In genomic region chr22:33049125-33049729, GRCh38 we compare ENCODE assay signal across 8 cellular contexts. TPM values are rescaled to one million over a fixed set of nuclear protein-coding genes. Genes with fewer than 3 reads are reported as not detected.
DNase-seq lines count a peak whose midpoint lies in the region; ATAC-seq and TF ChIP-seq lines count a peak whose summit lies in the region.

No MANE protein-coding gene starts in this region.

- ATAC-seq in GM18519 (IDR thresholded peaks at IDR 0.05; ENCODE audit: low FRiP score, unreplicated experiment) (no peak), GM21576 (IDR thresholded peaks at IDR 0.05; ENCODE audit: unreplicated experiment) (no peak)

- H3K79me2 ChIP-seq in hepatocyte = no peaks in the 10 kb centered on the region

- no peaks in the 10 kb centered on the region for H3K4me1 ChIP-seq in hepatocyte (ENCODE audit: insufficient read depth)

- DNase-seq in ELF-1 (ENCODE audit: low read depth, low spot score) (peak; percentile 76), LoVo (ENCODE audit: low spot score) (peak; percentile 47), T-helper 1 cell (peak in 4 of 5 donors; percentile 24 to 45 (median 35)), astrocyte of the cerebellum (ENCODE audit: low read depth) (peak; percentile 45), hepatocyte (ENCODE audit: low spot score) (peak; percentile 88)
- peak; percentile 42 to 53 for DNase-seq in stimulated activated CD4-positive, alpha-beta T cell treated with anti-CD3 and anti-CD28 coated beads, Interleukin-12 subunit alpha, Interleukin-12 subunit beta, amount 100 ng/mL, for 24 hours (ENCODE audit: low read depth in 2 of 2)

- no peaks in the 10 kb centered on the region for H3K9me3 ChIP-seq in hepatocyte (ENCODE audit: low read depth)

- no peaks in the 10 kb centered on the region for H3K36me3 ChIP-seq in hepatocyte (replicated peaks; ENCODE audit: insufficient read depth, low read depth)

- H2AFZ ChIP-seq in hepatocyte = no peak overlapping the region

- no peaks in the 10 kb centered on the region for H3K9me2 ChIP-seq in hepatocyte (replicated peaks; ENCODE audit: insufficient read depth)

- no peak overlapping the region for H3K4me2 ChIP-seq in hepatocyte

- peaks cover 35% of the 10 kb centered on the region for H3K27me3 ChIP-seq in hepatocyte

- in situ Hi-C loops in astrocyte of the cerebellum (cut with HindIII; ENCODE audit: low sequenced_read_pairs) = no loop called here

- H3K4me3 ChIP-seq in astrocyte of the cerebellum (ENCODE audit: low read depth, low read length) (no peak overlapping the region), hepatocyte (no peak overlapping the region)

- H4K20me1 ChIP-seq in hepatocyte (ENCODE audit: insufficient read depth, poor library complexity, severe bottlenecking) = no peaks in the 10 kb centered on the region

- 48% methylated on average over 9 of the region's 9 CpGs for WGBS in hepatocyte (ENCODE audit: low lambda C conversion rate, missing lambda C conversion rate)

- TF ChIP-seq CTCF in astrocyte of the cerebellum (IDR thresholded peaks at IDR 0.05; ENCODE audit: low read depth, low read length, missing control alignments) (peak; percentile 98), hepatocyte (IDR thresholded peaks at IDR 0.05; ENCODE audit: poor library complexity) (peak; percentile 92)

- no peak overlapping the region for H3K27ac ChIP-seq in hepatocyte

RNA-seq across cellular contexts. Expression of gene SYN3, which starts 9.0 kb away (rescaled TPM):
- 0.40 and 0.48 TPM in 2 replicates for total RNA-seq in hepatocyte
- polyA plus RNA-seq in hepatocyte = 0.98 and 1.3 TPM in 2 replicates

Comparison
In these comparisons a context has a peak if more than half of its experiments do, and no peak if none do; other contexts are left out.
1. DNase-seq: peak in every context shown above with its lines; median percentile 88 in hepatocyte; 76 in ELF-1; 48 in stimulated activated CD4-positive, alpha-beta T cell treated with anti-CD3 and anti-CD28 coated beads, Interleukin-12 subunit alpha, Interleukin-12 subunit beta, amount 100 ng/mL, for 24 hours; 47 in LoVo; 45 in astrocyte of the cerebellum; 35 in T-helper 1 cell.